Comparison of ENCODE assay signal across 1 cellular context in the genomic region with DNA sequence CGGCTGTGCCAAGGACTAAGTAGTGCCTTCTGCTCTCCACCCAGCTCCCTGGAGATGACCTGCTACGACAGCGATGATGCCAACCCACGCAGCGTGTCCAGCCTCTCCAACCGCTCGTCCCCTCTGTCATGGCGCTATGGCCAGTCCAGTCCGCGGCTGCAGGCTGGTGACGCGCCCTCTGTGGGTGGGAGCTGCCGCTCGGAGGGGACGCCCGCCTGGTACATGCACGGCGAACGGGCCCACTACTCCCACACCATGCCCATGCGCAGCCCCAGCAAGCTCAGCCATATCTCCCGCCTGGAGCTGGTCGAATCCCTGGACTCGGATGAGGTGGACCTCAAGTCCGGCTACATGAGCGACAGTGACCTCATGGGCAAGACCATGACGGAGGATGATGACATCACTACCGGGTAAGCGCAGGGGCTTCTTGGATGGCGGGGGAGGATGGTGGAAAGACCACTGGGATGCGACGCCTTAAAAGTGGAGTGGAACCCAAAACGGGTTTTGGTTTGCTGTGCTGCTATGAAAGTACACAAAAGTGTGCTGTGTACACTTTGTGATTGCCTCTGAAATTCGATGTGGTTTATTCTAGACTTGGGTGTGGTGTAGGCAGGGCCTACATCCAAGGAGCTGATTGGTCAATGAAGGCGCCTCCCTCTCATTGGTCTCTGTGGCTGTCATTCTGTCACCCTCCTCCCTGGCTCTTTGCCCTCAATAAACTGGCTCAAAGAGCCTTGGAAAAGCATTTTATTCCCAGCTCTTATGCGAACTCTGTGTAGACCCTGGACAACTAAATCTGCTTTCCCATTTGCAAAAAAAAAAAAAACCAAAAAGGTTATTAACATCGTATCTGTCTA.
TF ChIP-seq lines count a peak whose summit lies in the region.

No MANE protein-coding gene starts in this region.

TF ChIP-seq in K562, 482 proteins besides CTCF, POLR2A, EP300 and RAD21 (continued from another document):
- TF ChIP-seq GTF2E2 (tag; IDR thresholded peaks at IDR 0.05) (no peak), CHD4 (IDR thresholded peaks at IDR 0.05; ENCODE audit: insufficient read depth, insufficient replicate concordance, low read depth, low read length, poor library complexity, severe bottlenecking) (no peak), POLR2G (IDR thresholded peaks at IDR 0.05; ENCODE audit: low read depth, low read length) (peak; percentile 50; the same call in 1 of the 2 replicates), ATF7 (IDR thresholded peaks at IDR 0.05) (peak; percentile 28; the same call in 1 of the 2 replicates), ATF1 (CRISPR knock-in tag; IDR thresholded peaks at IDR 0.05) (no peak), ATF1 (tag; IDR thresholded peaks at IDR 0.05) (peak; percentile 64), NFYB (IDR thresholded peaks at IDR 0.05; ENCODE audit: extremely low read depth, insufficient read length) (peak; percentile 58), CREB1 (IDR thresholded peaks at IDR 0.05) (peak; percentile 48), CREB1 (CRISPR knock-in tag; IDR thresholded peaks at IDR 0.05) (no peak), CREM (IDR thresholded peaks at IDR 0.05; ENCODE audit: low read depth) (peak; percentile 55), FOS (IDR thresholded peaks at IDR 0.05; ENCODE audit: extremely low read depth, insufficient read length) (peak; percentile 34), ZNF263 (CRISPR knock-in tag; IDR thresholded peaks at IDR 0.05; ENCODE audit: borderline replicate concordance) (0 out of 2 replicates have a peak, but pooled peaks have one; percentile 21), PHB (CRISPR knock-in tag; IDR thresholded peaks at IDR 0.05) (no peak), ZC3H11A (IDR thresholded peaks at IDR 0.05; ENCODE audit: low read depth, low read length) (no peak)
- TF ChIP-seq, protein P1, sequence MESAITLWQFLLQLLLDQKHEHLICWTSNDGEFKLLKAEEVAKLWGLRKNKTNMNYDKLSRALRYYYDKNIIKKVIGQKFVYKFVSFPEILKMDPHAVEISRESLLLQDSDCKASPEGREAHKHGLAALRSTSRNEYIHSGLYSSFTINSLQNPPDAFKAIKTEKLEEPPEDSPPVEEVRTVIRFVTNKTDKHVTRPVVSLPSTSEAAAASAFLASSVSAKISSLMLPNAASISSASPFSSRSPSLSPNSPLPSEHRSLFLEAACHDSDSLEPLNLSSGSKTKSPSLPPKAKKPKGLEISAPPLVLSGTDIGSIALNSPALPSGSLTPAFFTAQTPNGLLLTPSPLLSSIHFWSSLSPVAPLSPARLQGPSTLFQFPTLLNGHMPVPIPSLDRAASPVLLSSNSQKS (CRISPR knock-in tag; IDR thresholded peaks at IDR 0.05): no peak
- TF ChIP-seq, protein P2, sequence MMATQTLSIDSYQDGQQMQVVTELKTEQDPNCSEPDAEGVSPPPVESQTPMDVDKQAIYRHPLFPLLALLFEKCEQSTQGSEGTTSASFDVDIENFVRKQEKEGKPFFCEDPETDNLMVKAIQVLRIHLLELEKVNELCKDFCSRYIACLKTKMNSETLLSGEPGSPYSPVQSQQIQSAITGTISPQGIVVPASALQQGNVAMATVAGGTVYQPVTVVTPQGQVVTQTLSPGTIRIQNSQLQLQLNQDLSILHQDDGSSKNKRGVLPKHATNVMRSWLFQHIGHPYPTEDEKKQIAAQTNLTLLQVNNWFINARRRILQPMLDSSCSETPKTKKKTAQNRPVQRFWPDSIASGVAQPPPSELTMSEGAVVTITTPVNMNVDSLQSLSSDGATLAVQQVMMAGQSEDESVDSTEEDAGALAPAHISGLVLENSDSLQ (IDR thresholded peaks at IDR 0.05): peak; percentile 97
- TF ChIP-seq, protein P3, sequence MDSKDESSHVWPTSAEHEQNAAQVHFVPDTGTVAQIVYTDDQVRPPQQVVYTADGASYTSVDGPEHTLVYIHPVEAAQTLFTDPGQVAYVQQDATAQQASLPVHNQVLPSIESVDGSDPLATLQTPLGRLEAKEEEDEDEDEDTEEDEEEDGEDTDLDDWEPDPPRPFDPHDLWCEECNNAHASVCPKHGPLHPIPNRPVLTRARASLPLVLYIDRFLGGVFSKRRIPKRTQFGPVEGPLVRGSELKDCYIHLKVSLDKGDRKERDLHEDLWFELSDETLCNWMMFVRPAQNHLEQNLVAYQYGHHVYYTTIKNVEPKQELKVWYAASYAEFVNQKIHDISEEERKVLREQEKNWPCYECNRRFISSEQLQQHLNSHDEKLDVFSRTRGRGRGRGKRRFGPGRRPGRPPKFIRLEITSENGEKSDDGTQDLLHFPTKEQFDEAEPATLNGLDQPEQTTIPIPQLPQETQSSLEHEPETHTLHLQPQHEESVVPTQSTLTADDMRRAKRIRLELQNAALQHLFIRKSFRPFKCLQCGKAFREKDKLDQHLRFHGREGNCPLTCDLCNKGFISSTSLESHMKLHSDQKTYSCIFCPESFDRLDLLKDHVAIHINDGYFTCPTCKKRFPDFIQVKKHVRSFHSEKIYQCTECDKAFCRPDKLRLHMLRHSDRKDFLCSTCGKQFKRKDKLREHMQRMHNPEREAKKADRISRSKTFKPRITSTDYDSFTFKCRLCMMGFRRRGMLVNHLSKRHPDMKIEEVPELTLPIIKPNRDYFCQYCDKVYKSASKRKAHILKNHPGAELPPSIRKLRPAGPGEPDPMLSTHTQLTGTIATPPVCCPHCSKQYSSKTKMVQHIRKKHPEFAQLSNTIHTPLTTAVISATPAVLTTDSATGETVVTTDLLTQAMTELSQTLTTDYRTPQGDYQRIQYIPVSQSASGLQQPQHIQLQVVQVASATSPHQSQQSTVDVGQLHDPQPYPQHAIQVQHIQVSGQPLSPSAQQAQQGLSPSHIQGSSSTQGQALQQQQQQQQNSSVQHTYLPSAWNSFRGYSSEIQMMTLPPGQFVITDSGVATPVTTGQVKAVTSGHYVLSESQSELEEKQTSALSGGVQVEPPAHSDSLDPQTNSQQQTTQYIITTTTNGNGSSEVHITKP (IDR thresholded peaks at IDR 0.05; ENCODE audit: partially characterized antibody): peak; percentile 66
- TF ChIP-seq, protein P4, sequence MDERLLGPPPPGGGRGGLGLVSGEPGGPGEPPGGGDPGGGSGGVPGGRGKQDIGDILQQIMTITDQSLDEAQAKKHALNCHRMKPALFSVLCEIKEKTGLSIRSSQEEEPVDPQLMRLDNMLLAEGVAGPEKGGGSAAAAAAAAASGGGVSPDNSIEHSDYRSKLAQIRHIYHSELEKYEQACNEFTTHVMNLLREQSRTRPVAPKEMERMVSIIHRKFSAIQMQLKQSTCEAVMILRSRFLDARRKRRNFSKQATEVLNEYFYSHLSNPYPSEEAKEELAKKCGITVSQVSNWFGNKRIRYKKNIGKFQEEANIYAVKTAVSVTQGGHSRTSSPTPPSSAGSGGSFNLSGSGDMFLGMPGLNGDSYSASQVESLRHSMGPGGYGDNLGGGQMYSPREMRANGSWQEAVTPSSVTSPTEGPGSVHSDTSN (CRISPR knock-in tag; IDR thresholded peaks at IDR 0.05; ENCODE audit: low read depth): peak; percentile 47; the same call in 1 of the 2 replicates
- TF ChIP-seq, protein P4 (tag; conservative IDR thresholded peaks at IDR 0.05; ENCODE audit: low read depth): peak; percentile 79
